ENCODE assay signal across 13 cellular contexts in the genomic region with DNA sequence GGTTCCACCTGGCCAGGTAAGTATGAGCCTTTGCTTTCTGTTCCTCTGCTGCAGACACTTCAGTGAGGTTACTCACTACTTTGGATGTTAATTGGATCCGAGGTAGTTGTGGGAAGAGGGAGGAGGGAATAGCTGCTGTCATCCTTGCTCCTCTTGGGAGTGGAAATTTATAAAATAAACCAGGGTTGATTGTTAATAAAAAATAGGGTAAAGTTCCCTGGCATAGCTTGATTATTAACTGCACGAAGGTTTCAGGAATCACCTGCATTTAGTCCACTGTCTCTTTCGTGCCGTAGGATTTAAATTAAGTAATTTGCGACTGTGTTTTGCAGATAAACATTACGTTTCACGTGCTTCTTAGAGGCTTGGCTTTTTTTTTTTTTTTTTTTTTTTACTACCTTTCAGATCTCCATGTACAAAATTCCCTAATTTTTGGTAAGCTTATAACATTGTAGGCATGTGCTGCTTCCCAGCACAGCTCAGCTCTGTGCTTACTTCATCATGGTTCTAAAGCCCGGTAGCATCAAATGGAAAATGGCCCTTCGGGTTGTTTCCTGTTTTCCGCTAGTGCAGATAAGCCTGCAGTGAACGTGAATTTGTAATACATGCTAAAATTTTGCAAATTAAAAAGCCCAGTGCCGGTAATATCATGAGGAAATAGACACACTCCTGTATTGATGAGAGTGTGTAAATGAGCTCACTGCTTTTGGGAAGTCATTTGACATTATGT. TPM values are rescaled to one million over a fixed set of nuclear protein-coding genes. Genes with fewer than 3 reads are reported as not detected.
DNase-seq lines count a peak whose midpoint lies in the region; ATAC-seq lines count a peak whose summit lies in the region.
"Had no signal": no experiment of that assay in that cellular context is flagged by ENCODE, and none has a peak within 500 bp of the region (broad histone marks: within the 10 kb centered on the region; RNA-seq: fewer than 3 reads in every experiment).

No MANE protein-coding gene starts in this region.

- no peak for ATAC-seq in activated T-helper 17 cell treated with anti-CD3 and anti-CD28 coated beads, Interleukin-2, amount 50 U/mL, for 72 hours (replicated peaks)

- H3K27ac Mint-ChIP-seq in activated T-helper 17 cell treated with anti-CD3 and anti-CD28 coated beads, Interleukin-2, amount 50 U/mL, for 72 hours: no peak overlapping the region

- peaks cover 40% of the 10 kb centered on the region for H3K79me2 ChIP-seq in ACC112 (ENCODE audit: control insufficient read depth, insufficient read depth, low read length, unreplicated experiment)

- H3K36me3 Mint-ChIP-seq in activated T-helper 17 cell treated with anti-CD3 and anti-CD28 coated beads, Interleukin-2, amount 50 U/mL, for 72 hours (ENCODE audit: low read depth): peaks cover 76% of the 10 kb centered on the region

- H3K4me3 ChIP-seq in ACC112 (ENCODE audit: low read depth, low read length) (peak overlapping the region; percentile 14; the same call in 1 of the 2 replicates), mesodermal cell (ENCODE audit: extremely low read depth, insufficient read depth, low read length, poor library complexity, severe bottlenecking) (no peak overlapping the region)

- peaks cover 47% of the 10 kb centered on the region for H3K4me1 ChIP-seq in ACC112 (ENCODE audit: control insufficient read depth, insufficient read depth, low read length, unreplicated experiment)
- H3K4me1 ChIP-seq in mesodermal cell (ENCODE audit: control insufficient read depth, insufficient read depth, low read length, poor library complexity, severe bottlenecking): peaks cover 54% of the 10 kb centered on the region

- H3K27me3 ChIP-seq in ACC112 (ENCODE audit: insufficient read depth, low read length): no peaks in the 10 kb centered on the region

- H3K9me3 ChIP-seq in mesodermal cell (ENCODE audit: control insufficient read depth, low read length): no peaks in the 10 kb centered on the region

- H3K36me3 ChIP-seq in ACC112 (ENCODE audit: insufficient read depth, low read length): peaks cover 17% of the 10 kb centered on the region; the same call in 1 of the 2 replicates
- H3K36me3 ChIP-seq in mesodermal cell (ENCODE audit: control insufficient read depth, insufficient read depth, low read length): peaks cover 61% of the 10 kb centered on the region

- no peaks in the 10 kb centered on the region for H3K27me3 Mint-ChIP-seq in activated T-helper 17 cell treated with anti-CD3 and anti-CD28 coated beads, Interleukin-2, amount 50 U/mL, for 72 hours

- H3K9me3 Mint-ChIP-seq in activated T-helper 17 cell treated with anti-CD3 and anti-CD28 coated beads, Interleukin-2, amount 50 U/mL, for 72 hours: no peaks in the 10 kb centered on the region

- WGBS in mesodermal cell (ENCODE audit: insufficient coverage in 2 of 2), 2 experiments: 77 to 92% methylated on average over 7 to 10 of the region's 12 CpGs

- peaks cover 15% of the 10 kb centered on the region for H3K4me1 Mint-ChIP-seq in activated T-helper 17 cell treated with anti-CD3 and anti-CD28 coated beads, Interleukin-2, amount 50 U/mL, for 72 hours

- peak overlapping the region; percentile 78 for H3K27ac ChIP-seq in ACC112 (ENCODE audit: low read depth, low read length)
- H3K27ac ChIP-seq in cingulate gyrus (ENCODE audit: low read depth, low read length): peak overlapping the region; percentile 65
- H3K27ac ChIP-seq in mesodermal cell (ENCODE audit: low read depth, low read length, severe bottlenecking): peak overlapping the region; percentile 86

- DNase-seq in OCI-M1 (lab: John Stamatoyannopoulos, UW): peak; percentile 48
- no peak for DNase-seq in EL
- DNase-seq in NCI-H446 (lab: John Stamatoyannopoulos, UW): no peak
- no peak for DNase-seq in NCI-H146 treated with DMSO at 0.1 percent for 48 hours (lab: John Stamatoyannopoulos, UW; ENCODE audit: unreplicated experiment)
- DNase-seq: activated CD8-positive, alpha-beta memory T cell treated with anti-CD3 and anti-CD28 coated beads, Interleukin-2, amount 50 U/mL, for 48 hours; amniotic stem cell; DMS53; mammary epithelial cell; NCI-H2029 had no signal

- no peak overlapping the region for H3K4me3 Mint-ChIP-seq in activated T-helper 17 cell treated with anti-CD3 and anti-CD28 coated beads, Interleukin-2, amount 50 U/mL, for 72 hours

- H2AFZ ChIP-seq in ACC112 (ENCODE audit: low read length, unreplicated experiment): no peak overlapping the region

RNA-seq across cellular contexts. Expression of gene LTC4S, which starts 26.9 kb away (rescaled TPM):
- polyA plus RNA-seq in mesodermal cell (2013, experiment 1 of 2): 1.3 TPM
- polyA plus RNA-seq in mesodermal cell (2013, experiment 2 of 2): 1.1 TPM
- 1 to 10 TPM; 1.3 to 1.4 TPM for total RNA-seq in activated T-helper 17 cell treated with anti-CD3 and anti-CD28 coated beads, Interleukin-2, amount 50 U/mL, for 72 hours

RNA-seq across cellular contexts. Expression of gene MAML1, which starts 34.3 kb away (rescaled TPM):
- polyA plus RNA-seq in mesodermal cell (2013, experiment 1 of 2): 34.0 TPM
- polyA plus RNA-seq in mesodermal cell (2013, experiment 2 of 2): 36.7 TPM
- total RNA-seq in activated T-helper 17 cell treated with anti-CD3 and anti-CD28 coated beads, Interleukin-2, amount 50 U/mL, for 72 hours: 10 to 100 TPM; 26.7 to 42.4 TPM

RNA-seq across cellular contexts. Expression of gene MGAT4B, which starts 39.8 kb away (rescaled TPM):
- polyA plus RNA-seq in mesodermal cell (2013, experiment 1 of 2): 110 TPM
- polyA plus RNA-seq in mesodermal cell (2013, experiment 2 of 2): 112 TPM
- total RNA-seq in activated T-helper 17 cell treated with anti-CD3 and anti-CD28 coated beads, Interleukin-2, amount 50 U/mL, for 72 hours: 10 to 100 TPM; 56.1 to 68.5 TPM

RNA-seq across cellular contexts. Expression of gene SQSTM1, which starts 53.8 kb away (rescaled TPM):
- polyA plus RNA-seq in mesodermal cell (2013, experiment 1 of 2): 86.4 TPM
- polyA plus RNA-seq in mesodermal cell (2013, experiment 2 of 2): 74.4 TPM
- total RNA-seq in activated T-helper 17 cell treated with anti-CD3 and anti-CD28 coated beads, Interleukin-2, amount 50 U/mL, for 72 hours: 100 to 1,000 TPM; 130 to 188 TPM
